ENCODE assay signal across 8 cellular contexts in the genomic region with DNA sequence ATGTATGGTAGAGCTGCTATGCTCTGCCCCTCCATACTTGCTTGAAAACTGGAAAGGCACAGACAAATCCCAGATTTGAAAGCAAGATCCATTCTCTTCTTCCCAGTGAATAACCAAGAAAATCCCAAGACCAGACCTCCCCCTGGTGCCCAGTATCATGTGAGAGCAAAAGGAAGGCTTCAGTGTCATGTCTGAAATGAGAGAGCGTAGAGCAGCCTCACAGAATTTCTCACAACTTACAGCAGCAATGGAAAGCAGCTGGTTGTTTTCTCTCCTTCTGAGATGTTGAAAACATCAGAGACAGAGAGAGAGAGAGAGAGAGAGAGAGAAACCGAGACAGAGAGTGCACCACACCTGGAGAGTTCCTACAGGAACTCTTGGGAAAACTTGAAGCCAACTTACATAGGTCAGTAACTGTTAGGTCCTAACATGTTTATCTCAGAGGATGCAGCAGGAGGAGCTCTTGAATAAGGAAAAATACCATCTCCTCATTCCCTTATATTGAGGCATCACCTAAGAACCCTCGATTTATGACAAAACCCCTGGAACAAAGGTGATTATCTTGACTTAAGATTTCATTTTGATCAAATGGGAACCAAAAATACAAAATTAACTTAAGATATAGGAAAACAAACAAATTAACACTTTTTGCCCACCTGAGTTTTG.
DNase-seq lines count a peak whose midpoint lies in the region; ATAC-seq and TF ChIP-seq lines count a peak whose summit lies in the region.

No MANE protein-coding gene starts in this region.

- no peak overlapping the region for H3K4me3 ChIP-seq in KMS-11 (IDR thresholded peaks at IDR 0.05; ENCODE audit: insufficient read depth, low read depth, low read length)
- H3K4me3 ChIP-seq in brain microvascular endothelial cell (ENCODE audit: low read depth, low read length), result no peak overlapping the region

- TF ChIP-seq CTCF in KMS-11 (conservative IDR thresholded peaks at IDR 0.05; ENCODE audit: low read depth, low read length) (0 out of 2 replicates have a peak, but pooled peaks have one; percentile 14), brain microvascular endothelial cell (IDR thresholded peaks at IDR 0.05; ENCODE audit: low read depth, low read length, missing control alignments) (peak; percentile 53)

- ATAC-seq in stimulated activated memory B cell treated with anti-CD40 and anti-IgM and Interleukin-4, amounts not matched to agents 10 μg/mL and 1 μg/mL and 100 μg/mL, for 72 hours, result no peak
- no peak for ATAC-seq in GM21390 (IDR thresholded peaks at IDR 0.05; ENCODE audit: unreplicated experiment)
- ATAC-seq in HG02759 (IDR thresholded peaks at IDR 0.05; ENCODE audit: unreplicated experiment), result no peak
- ATAC-seq in GM19023 (IDR thresholded peaks at IDR 0.05; ENCODE audit: unreplicated experiment), result no peak

- H3K27me3 Mint-ChIP-seq in stimulated activated memory B cell treated with anti-CD40 and anti-IgM and Interleukin-4, amounts not matched to agents 10 μg/mL and 1 μg/mL and 100 μg/mL, for 72 hours, result no peaks in the 10 kb centered on the region

- H3K27me3 ChIP-seq in KMS-11 (ENCODE audit: insufficient read depth, low read depth), result no peaks in the 10 kb centered on the region
- H3K27me3 ChIP-seq in brain microvascular endothelial cell (replicated peaks), result no peaks in the 10 kb centered on the region

- H3K4me1 ChIP-seq in KMS-11 (ENCODE audit: low read depth, poor library complexity, severe bottlenecking), result no peaks in the 10 kb centered on the region

- no peak overlapping the region for H3K9ac ChIP-seq in KMS-11

- DNase-seq in COLO829 (ENCODE audit: low spot score), result peak; percentile 65
- peak; percentile 40 for DNase-seq in brain microvascular endothelial cell
- peak; percentile 67 for DNase-seq in left kidney (ENCODE audit: low read depth, low spot score)

- H3K4me2 ChIP-seq in KMS-11, result no peak overlapping the region

- H3K4me1 Mint-ChIP-seq in stimulated activated memory B cell treated with anti-CD40 and anti-IgM and Interleukin-4, amounts not matched to agents 10 μg/mL and 1 μg/mL and 100 μg/mL, for 72 hours, result no peaks in the 10 kb centered on the region

- H3K27ac Mint-ChIP-seq in stimulated activated memory B cell treated with anti-CD40 and anti-IgM and Interleukin-4, amounts not matched to agents 10 μg/mL and 1 μg/mL and 100 μg/mL, for 72 hours, result no peak overlapping the region

- H3K36me3 ChIP-seq in KMS-11 (ENCODE audit: insufficient read depth) (no peaks in the 10 kb centered on the region), brain microvascular endothelial cell (replicated peaks) (no peaks in the 10 kb centered on the region)

- H3K27ac ChIP-seq in KMS-11 (no peak overlapping the region), brain microvascular endothelial cell (no peak overlapping the region)

- no peak overlapping the region for H2AFZ ChIP-seq in KMS-11 (ENCODE audit: low read depth)

- H3K79me2 ChIP-seq in KMS-11 (ENCODE audit: insufficient read depth, low read depth), result no peaks in the 10 kb centered on the region

- peaks cover 6% of the 10 kb centered on the region for H3K9me3 Mint-ChIP-seq in stimulated activated memory B cell treated with anti-CD40 and anti-IgM and Interleukin-4, amounts not matched to agents 10 μg/mL and 1 μg/mL and 100 μg/mL, for 72 hours

- in situ Hi-C loops in brain microvascular endothelial cell (cut with HindIII; ENCODE audit: low pct_ligation_motif_present, low sequenced_read_pairs), result no loop called here

- no peaks in the 10 kb centered on the region for H4K20me1 ChIP-seq in KMS-11 (ENCODE audit: insufficient read depth)

- H3K4me3 Mint-ChIP-seq in stimulated activated memory B cell treated with anti-CD40 and anti-IgM and Interleukin-4, amounts not matched to agents 10 μg/mL and 1 μg/mL and 100 μg/mL, for 72 hours, result no peak overlapping the region

- H3K36me3 Mint-ChIP-seq in stimulated activated memory B cell treated with anti-CD40 and anti-IgM and Interleukin-4, amounts not matched to agents 10 μg/mL and 1 μg/mL and 100 μg/mL, for 72 hours, result no peaks in the 10 kb centered on the region
